ENCODE assay signal across 30 cellular contexts in genomic region chr4:76160355-76160754, GRCh38.
"Had no signal": no experiment of that assay in that cellular context is flagged by ENCODE, and none has a peak within 500 bp of the region (broad histone marks: within the 10 kb centered on the region; RNA-seq: fewer than 3 reads in every experiment).

No MANE protein-coding gene starts in this region.

- H3K4me3 ChIP-seq: adrenal gland, body of pancreas, esophagus squamous epithelium, left lung, lower lobe of right lung, pancreas, prostate gland, smooth muscle cell, thoracic aorta had no signal

- H3K27ac ChIP-seq: adrenal gland, body of pancreas, epithelial cell of prostate, esophagus squamous epithelium, left lung, lower lobe of right lung, pancreas, prostate gland, thoracic aorta had no signal

- H3K4me1 ChIP-seq: adrenal gland, esophagus squamous epithelium, left lung, lower lobe of right lung, pancreas, prostate gland had no signal

- H3K27ac Mint-ChIP-seq: activated naive CD4-positive, alpha-beta T cell treated with anti-CD3 and anti-CD28 coated beads, Interleukin-2, amount 50 U/mL, for 72 hours; activated T-cell treated with anti-CD3 and anti-CD28 coated beads, Interleukin-2, amount 50 U/mL, for 72 hours; WTC11 had no signal

- H3K9me3 ChIP-seq: adrenal gland, body of pancreas, esophagus squamous epithelium, left lung, lower lobe of right lung, pancreas, prostate gland, thoracic aorta had no signal

- FAIRE-seq: colon, pancreas, urothelium cell line had no signal

- H3K27me3 Mint-ChIP-seq: naive thymus-derived CD8-positive, alpha-beta T cell had no signal

- H3K4me1 Mint-ChIP-seq: naive thymus-derived CD8-positive, alpha-beta T cell; neural crest cell; WTC11 had no signal

- ATAC-seq: activated naive CD4-positive, alpha-beta T cell treated with anti-CD3 and anti-CD28 coated beads, Interleukin-2, amount 50 U/mL, for 72 hours; activated T-cell treated with anti-CD3 and anti-CD28 coated beads, Interleukin-2, amount 50 U/mL, for 72 hours; body of pancreas; left lung; lower lobe of right lung; naive thymus-derived CD8-positive, alpha-beta T cell; pancreas; WTC11 had no signal

- H3K4me2 ChIP-seq: smooth muscle cell had no signal

- H3K27me3 ChIP-seq: adrenal gland, body of pancreas, esophagus squamous epithelium, left lung, pancreas had no signal

- H3K4me3 Mint-ChIP-seq: activated T-cell treated with anti-CD3 and anti-CD28 coated beads, Interleukin-2, amount 50 U/mL, for 72 hours; naive thymus-derived CD8-positive, alpha-beta T cell; neural crest cell; WTC11 had no signal

- H3K9me3 Mint-ChIP-seq: neural crest cell had no signal

- DNase-seq: activated CD4-positive, alpha-beta T cell treated with anti-CD3 and anti-CD28 coated beads for 1 hour; activated naive CD4-positive, alpha-beta T cell; activated T-cell treated with anti-CD3 and anti-CD28 coated beads for 4 hours; activated T-cell treated with anti-CD3 and anti-CD28 coated beads, Interleukin-2, amount 50 U/mL, for 72 hours; adrenal gland; aorta; body of pancreas; dermis blood vessel endothelial cell; effector CD4-positive, alpha-beta T cell; esophagus squamous epithelium; foreskin melanocyte; left lung; lower lobe of right lung; mesenchymal stem cell; naive thymus-derived CD8-positive, alpha-beta T cell; nucleus accumbens; pancreas; retina; stimulated activated naive CD4-positive, alpha-beta T cell treated with Interleukin-2 at 50 U/mL for 16 hours; T-helper 2 cell; trophoblast cell had no signal
